Comparison of ENCODE assay signal across 9 cellular contexts in the genomic region with DNA sequence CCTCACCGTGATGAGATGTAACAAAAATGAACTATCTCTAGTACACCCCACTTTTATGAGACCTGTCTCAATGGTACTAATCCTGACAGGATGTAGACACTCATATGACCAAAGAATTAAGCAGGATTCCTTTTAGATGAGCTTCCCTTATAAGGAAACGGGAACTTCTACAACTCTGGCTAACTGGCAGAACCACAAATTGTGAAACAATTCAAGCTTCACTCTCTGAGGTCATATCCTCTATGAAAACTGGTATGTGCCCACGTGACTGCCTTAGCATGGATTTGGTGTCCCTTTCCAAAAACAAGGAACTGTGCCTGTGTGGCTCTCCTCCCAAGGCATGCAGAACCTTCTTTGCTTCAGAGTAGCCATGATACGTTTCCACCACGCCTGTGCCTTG. TPM values are rescaled to one million over a fixed set of nuclear protein-coding genes. Genes with fewer than 3 reads are reported as not detected.
DNase-seq lines count a peak whose midpoint lies in the region; ATAC-seq and TF ChIP-seq lines count a peak whose summit lies in the region.
"Had no signal": no experiment of that assay in that cellular context is flagged by ENCODE, and none has a peak within 500 bp of the region (broad histone marks: within the 10 kb centered on the region; RNA-seq: fewer than 3 reads in every experiment).

No MANE protein-coding gene starts in this region.

- DNase-seq in HS-27A (ENCODE audit: low read depth) (peak; percentile 52), left cardiac atrium (peak; percentile 57), spleen (no peak), DMS114 treated with DMSO at 0.1 percent for 48 hours (lab: John Stamatoyannopoulos, UW; ENCODE audit: unreplicated experiment) (no peak), NCI-H748 treated with DMSO at 0.1 percent for 48 hours (lab: John Stamatoyannopoulos, UW) (no peak), KG1 (lab: John Stamatoyannopoulos, UW) (no peak)
- no peak for DNase-seq in CD4-positive, alpha-beta memory T cell
- DNase-seq: activated gamma-delta T cell had no signal

- no peak for TF ChIP-seq POLR2A in spleen (IDR thresholded peaks at IDR 0.05)

- ATAC-seq in activated T-helper 17 cell treated with anti-CD3 and anti-CD28 coated beads, Interleukin-2, amount 50 U/mL, for 72 hours (replicated peaks): no peak
- ATAC-seq in left cardiac atrium: peak; percentile 22 to 45

- H3K4me1 ChIP-seq in spleen: peaks cover 0 to 62% (median 29%) of the 10 kb centered on the region in 6 donors
- H3K4me1 ChIP-seq in CD4-positive, alpha-beta memory T cell (ENCODE audit: insufficient read depth, low read length): no peaks in the 10 kb centered on the region

- peaks cover 66% of the 10 kb centered on the region for H3K36me3 Mint-ChIP-seq in activated T-helper 17 cell treated with anti-CD3 and anti-CD28 coated beads, Interleukin-2, amount 50 U/mL, for 72 hours (ENCODE audit: low read depth)
- H3K36me3 Mint-ChIP-seq in CD4-positive, alpha-beta memory T cell: peaks cover 60 to 65% of the 10 kb centered on the region in 2 donors

- WGBS in spleen, 5 donors: 59 to 81% (median 65%) methylated on average over 5 of the region's 5 CpGs

- no peaks in the 10 kb centered on the region for H3K9me3 Mint-ChIP-seq in activated T-helper 17 cell treated with anti-CD3 and anti-CD28 coated beads, Interleukin-2, amount 50 U/mL, for 72 hours
- peaks cover 0 to 20% (median 15%) of the 10 kb centered on the region in 8 donors for H3K9me3 Mint-ChIP-seq in CD4-positive, alpha-beta memory T cell

- no peak for TF ChIP-seq CTCF in spleen (IDR thresholded peaks at IDR 0.05 in 8 of 11, conservative IDR thresholded peaks at IDR 0.05 in 3 of 11)

- no peaks in the 10 kb centered on the region for H3K27me3 Mint-ChIP-seq in activated T-helper 17 cell treated with anti-CD3 and anti-CD28 coated beads, Interleukin-2, amount 50 U/mL, for 72 hours
- H3K27me3 Mint-ChIP-seq in CD4-positive, alpha-beta memory T cell: no peaks in the 10 kb centered on the region

- no peaks in the 10 kb centered on the region for H3K27me3 ChIP-seq in spleen (replicated peaks in 1 of 7)
- H3K27me3 ChIP-seq in CD4-positive, alpha-beta memory T cell (ENCODE audit: insufficient read depth, low read length): no peaks in the 10 kb centered on the region

- H3K4me3 ChIP-seq in spleen: no peak overlapping the region
- no peak overlapping the region for H3K4me3 ChIP-seq in CD4-positive, alpha-beta memory T cell (ENCODE audit: low read length in 2 of 2)

- H3K4me1 Mint-ChIP-seq in activated T-helper 17 cell treated with anti-CD3 and anti-CD28 coated beads, Interleukin-2, amount 50 U/mL, for 72 hours: peaks cover 5% of the 10 kb centered on the region
- no peaks in the 10 kb centered on the region for H3K4me1 Mint-ChIP-seq in CD4-positive, alpha-beta memory T cell

- POLR2A ChIA-PET in CD4-positive, alpha-beta memory T cell (lab: Charles Lee; ENCODE audit: partially characterized antibody): no interaction called here

- intact Hi-C loops in left cardiac atrium (cut with DNase I): loop anchor here in 1 of 2 donors (5.0 kb wide), 1 partner anchor 86 kb away; no protein-coding TSS in a partner anchor
- intact Hi-C loops in spleen (cut with DNase I; ENCODE audit: low total_unique reads): no loop called here
- intact Hi-C loops in CD4-positive, alpha-beta memory T cell (cut with micrococcal nuclease): no loop called here

- H3K9me3 ChIP-seq in spleen: peaks cover 0 to 18% (median 11%) of the 10 kb centered on the region in 8 donors
- peaks cover 0 to 3% of the 10 kb centered on the region in 2 donors for H3K9me3 ChIP-seq in CD4-positive, alpha-beta memory T cell (ENCODE audit: control insufficient read depth in 1 of 2, low read length in 2 of 2)

- H3K27ac ChIP-seq in spleen: peak overlapping the region in 6 of 8 donors; percentile 28 to 82 (median 60)
- H3K27ac ChIP-seq in CD4-positive, alpha-beta memory T cell (ENCODE audit: low read depth, low read length): no peak overlapping the region

- peak overlapping the region; percentile 32 for H3K27ac Mint-ChIP-seq in activated T-helper 17 cell treated with anti-CD3 and anti-CD28 coated beads, Interleukin-2, amount 50 U/mL, for 72 hours
- H3K27ac Mint-ChIP-seq in CD4-positive, alpha-beta memory T cell: peak overlapping the region in 1 of 7 donors; percentile 32

- H3K36me3 ChIP-seq in spleen: peaks cover 4 to 61% (median 23%) of the 10 kb centered on the region in 6 donors
- H3K36me3 ChIP-seq in CD4-positive, alpha-beta memory T cell (ENCODE audit: insufficient read depth, low read length): peaks cover 25% of the 10 kb centered on the region

- H3K4me3 Mint-ChIP-seq in activated T-helper 17 cell treated with anti-CD3 and anti-CD28 coated beads, Interleukin-2, amount 50 U/mL, for 72 hours: no peak overlapping the region
- no peak overlapping the region for H3K4me3 Mint-ChIP-seq in CD4-positive, alpha-beta memory T cell

- CTCF ChIA-PET in CD4-positive, alpha-beta memory T cell (lab: Charles Lee; ENCODE audit: partially characterized antibody): interaction anchor here (0.6 to 5.6 kb wide), 6 partner anchors 12 to 473 kb away, joined by 3 to 47 read pairs (median 3); no protein-coding TSS in a partner anchor

RNA-seq across cellular contexts. Expression of gene CPNE5, which starts 14.1 kb away (rescaled TPM):
- 1 to 10 TPM; 2.2 to 3.9 TPM for total RNA-seq in activated T-helper 17 cell treated with anti-CD3 and anti-CD28 coated beads, Interleukin-2, amount 50 U/mL, for 72 hours
- total RNA-seq in left cardiac atrium: 10 to 100 TPM; 14.7 to 63.5 TPM
- total RNA-seq in spleen: 10 to 100 TPM; 18.1 to 33.4 (median 23.4) TPM
- polyA plus RNA-seq in spleen: 10 to 100 TPM in 2 of 3 donors, 1 to 10 TPM in 1; 9.5 to 15.6 (median 11.9) TPM
- under 1 TPM; 0.47 to 0.70 TPM for total RNA-seq in CD4-positive, alpha-beta memory T cell
- 1 to 10 TPM; 1.9 to 2.7 TPM for polyA plus RNA-seq in CD4-positive, alpha-beta memory T cell

RNA-seq across cellular contexts. Expression of gene PPIL1, which starts 21.3 kb away (rescaled TPM):
- 10 to 100 TPM; 23.6 to 60.3 TPM for total RNA-seq in activated T-helper 17 cell treated with anti-CD3 and anti-CD28 coated beads, Interleukin-2, amount 50 U/mL, for 72 hours
- total RNA-seq in left cardiac atrium: 10 to 100 TPM; 52.4 to 56.3 TPM
- total RNA-seq in spleen: 10 to 100 TPM in 6 of 7 donors, 1 to 10 TPM in 1; 8.7 to 16.4 (median 13.3) TPM
- 10 to 100 TPM; 10.2 to 26.4 (median 17.0) TPM for polyA plus RNA-seq in spleen
- 1 to 10 TPM; 8.4 to 9.2 TPM for total RNA-seq in CD4-positive, alpha-beta memory T cell
- 10 to 100 TPM; 18.6 to 19.7 TPM for polyA plus RNA-seq in CD4-positive, alpha-beta memory T cell

RNA-seq across cellular contexts. Expression of gene C6orf89, which starts 32.4 kb away (rescaled TPM):
- 10 to 100 TPM; 39.3 to 47.0 TPM for total RNA-seq in activated T-helper 17 cell treated with anti-CD3 and anti-CD28 coated beads, Interleukin-2, amount 50 U/mL, for 72 hours
- total RNA-seq in left cardiac atrium (10 to 100 TPM; 62.9 to 74.1 TPM), spleen (10 to 100 TPM; 31.5 to 49.8 (median 37.9) TPM)
- 10 to 100 TPM in 1 of 3 donors, 1 to 10 TPM in 2; 5.7 to 13.9 (median 6.6) TPM for polyA plus RNA-seq in spleen
- 10 to 100 TPM; 53.0 to 56.0 TPM for total RNA-seq in CD4-positive, alpha-beta memory T cell
- 10 to 100 TPM; 35.4 to 52.8 TPM for polyA plus RNA-seq in CD4-positive, alpha-beta memory T cell

Comparison
In these comparisons a context has a peak if more than half of its experiments do, and no peak if none do; other contexts are left out.
1. DNase-seq: peak in HS-27A (single experiment) and left cardiac atrium (single experiment); none in spleen (single experiment), DMS114 treated with DMSO at 0.1 percent for 48 hours (single experiment), CD4-positive, alpha-beta memory T cell (0 of 5), NCI-H748 treated with DMSO at 0.1 percent for 48 hours (single experiment) and KG1 (single experiment).